Comparison of ENCODE assay signal across 15 cellular contexts in the genomic region with DNA sequence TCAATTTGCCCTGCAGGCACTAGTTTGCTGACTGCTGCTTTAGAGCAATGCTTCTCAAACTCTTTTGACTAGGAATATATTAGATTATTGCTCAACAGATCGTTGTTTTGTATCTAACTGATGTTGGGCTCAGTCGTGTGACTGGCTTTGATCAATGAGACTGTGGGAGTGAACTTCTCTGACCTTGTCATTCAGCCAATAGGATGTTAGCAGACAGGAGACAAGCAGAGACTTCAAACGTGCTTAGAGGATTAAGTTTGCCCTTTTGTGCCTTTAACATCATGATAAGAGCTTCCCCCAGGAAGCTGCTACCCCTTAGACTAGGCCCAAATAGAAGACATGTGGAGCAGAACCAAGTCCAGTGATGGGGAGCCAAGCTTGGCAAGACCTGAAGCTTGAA.
"Had no signal": no experiment of that assay in that cellular context is flagged by ENCODE, and none has a peak within 500 bp of the region (broad histone marks: within the 10 kb centered on the region; RNA-seq: fewer than 3 reads in every experiment).

No MANE protein-coding gene starts in this region.

- H3K9me3 ChIP-seq: sigmoid colon, spleen, upper lobe of left lung had no signal

- H3K9me3 Mint-ChIP-seq: activated B cell treated with CpG ODN at 0.5 μM for 24 hours; activated CD4-positive, alpha-beta T cell treated with anti-CD3 and anti-CD28 coated beads, Interleukin-2, amount 10 ng/mL, durations not matched to agents 24 days and 14 days; activated naive CD8-positive, alpha-beta T cell treated with anti-CD3 and anti-CD28 coated beads, Interleukin-2, amount 10 ng/mL, durations not matched to agents 7 days and 5 days; natural killer cell treated with Interleukin-12 subunit alpha and Interleukin-12 subunit beta and Interleukin-15 and Interleukin-18, amount 100 ng/mL, for 72 hours; stimulated activated naive CD8-positive, alpha-beta T cell treated with anti-CD3 and anti-CD28 coated beads, Interleukin-15, amount 100 ng/mL, for 72 hours had no signal

- H3K4me3 ChIP-seq: sigmoid colon, spleen, upper lobe of left lung had no signal

- H3K27me3 ChIP-seq: sigmoid colon, spleen, upper lobe of left lung had no signal

- H3K4me3 Mint-ChIP-seq: activated B cell treated with CpG ODN at 0.5 μM for 24 hours; activated CD4-positive, alpha-beta T cell treated with anti-CD3 and anti-CD28 coated beads, Interleukin-2, amount 10 ng/mL, durations not matched to agents 24 days and 14 days; activated CD8-positive, alpha-beta T cell treated with anti-CD3 and anti-CD28 coated beads, Interleukin-2, amount 10 ng/mL, durations not matched to agents 7 days and 5 days; activated naive CD8-positive, alpha-beta T cell treated with anti-CD3 and anti-CD28 coated beads, Interleukin-2, amount 10 ng/mL, durations not matched to agents 7 days and 5 days; natural killer cell treated with Interleukin-12 subunit alpha and Interleukin-12 subunit beta and Interleukin-15 and Interleukin-18, amount 100 ng/mL, for 72 hours; stimulated activated naive CD8-positive, alpha-beta T cell treated with anti-CD3 and anti-CD28 coated beads, Interleukin-15, amount 100 ng/mL, for 72 hours had no signal

- H3K27ac Mint-ChIP-seq: activated B cell treated with CpG ODN at 0.5 μM for 24 hours; activated CD4-positive, alpha-beta T cell treated with anti-CD3 and anti-CD28 coated beads, Interleukin-2, amount 10 ng/mL, durations not matched to agents 24 days and 14 days; activated CD8-positive, alpha-beta T cell treated with anti-CD3 and anti-CD28 coated beads, Interleukin-2, amount 10 ng/mL, durations not matched to agents 7 days and 5 days; activated naive CD8-positive, alpha-beta T cell treated with anti-CD3 and anti-CD28 coated beads, Interleukin-2, amount 10 ng/mL, durations not matched to agents 7 days and 5 days; natural killer cell treated with Interleukin-12 subunit alpha and Interleukin-12 subunit beta and Interleukin-15 and Interleukin-18, amount 100 ng/mL, for 72 hours; stimulated activated naive CD8-positive, alpha-beta T cell treated with anti-CD3 and anti-CD28 coated beads, Interleukin-15, amount 100 ng/mL, for 72 hours had no signal

- DNase-seq: activated B cell treated with CpG ODN at 0.5 μM for 24 hours; activated CD4-positive, alpha-beta T cell treated with anti-CD3 and anti-CD28 coated beads, Interleukin-2, amount 10 ng/mL, durations not matched to agents 24 days and 14 days; activated CD8-positive, alpha-beta memory T cell treated with anti-CD3 and anti-CD28 coated beads, Interleukin-2, amount 50 U/mL, for 48 hours; activated CD8-positive, alpha-beta T cell treated with anti-CD3 and anti-CD28 coated beads, Interleukin-2, amount 10 ng/mL, durations not matched to agents 7 days and 5 days; activated naive CD8-positive, alpha-beta T cell treated with anti-CD3 and anti-CD28 coated beads, Interleukin-2, amount 10 ng/mL, durations not matched to agents 7 days and 5 days; aorta; cortex of kidney; effector CD4-positive, alpha-beta T cell; foreskin keratinocyte; mesendoderm; sigmoid colon; spleen; stimulated activated naive CD8-positive, alpha-beta T cell treated with anti-CD3 and anti-CD28 coated beads, Interleukin-15, amount 100 ng/mL, for 72 hours; upper lobe of left lung had no signal

- H3K27me3 Mint-ChIP-seq: activated B cell treated with CpG ODN at 0.5 μM for 24 hours; stimulated activated naive CD8-positive, alpha-beta T cell treated with anti-CD3 and anti-CD28 coated beads, Interleukin-15, amount 100 ng/mL, for 72 hours had no signal

- H3K4me1 ChIP-seq: foreskin keratinocyte, sigmoid colon had no signal

- H3K27ac ChIP-seq: foreskin keratinocyte, sigmoid colon, spleen, upper lobe of left lung had no signal

- H3K36me3 Mint-ChIP-seq: natural killer cell treated with Interleukin-12 subunit alpha and Interleukin-12 subunit beta and Interleukin-15 and Interleukin-18, amount 100 ng/mL, for 72 hours had no signal

- H3K36me3 ChIP-seq: sigmoid colon, spleen, upper lobe of left lung had no signal
